ENCODE assay signal across 1 cellular context in the genomic region with DNA sequence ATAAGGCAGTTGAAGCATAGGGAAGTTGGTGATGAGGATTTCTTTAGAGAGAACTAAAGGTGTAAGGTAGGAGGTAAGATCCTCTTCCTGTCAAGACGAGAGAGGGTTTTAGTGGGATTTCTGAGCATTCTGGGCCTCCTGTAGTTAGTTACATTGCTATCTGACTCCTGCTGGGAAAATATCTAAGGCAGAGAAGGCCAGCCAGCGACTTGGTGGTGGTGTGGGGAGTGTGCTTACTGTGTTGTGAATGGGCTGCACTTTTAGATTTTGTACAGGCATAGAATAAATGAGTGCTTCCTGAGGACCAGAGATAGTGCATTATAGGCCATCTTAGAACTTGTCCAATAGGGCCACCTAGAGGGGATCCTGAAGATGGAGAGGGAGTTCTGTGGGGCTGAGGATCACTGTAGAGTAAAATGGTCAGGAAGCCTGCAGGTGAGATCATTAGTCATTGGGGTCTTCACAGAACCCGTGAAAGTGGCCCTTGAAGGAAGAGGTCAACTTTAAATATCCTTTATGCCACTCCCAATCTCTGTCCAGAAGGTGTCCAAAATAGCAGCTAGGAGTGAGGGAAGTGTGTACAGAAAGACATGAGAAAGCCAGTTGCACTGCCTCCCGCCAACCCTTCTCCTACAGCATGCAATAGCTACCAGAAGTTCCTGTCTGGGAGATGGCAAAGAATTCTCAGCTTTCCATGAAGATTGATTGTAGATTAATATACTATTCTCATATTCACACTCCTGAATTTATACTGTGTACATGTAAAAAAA.
TF ChIP-seq lines count a peak whose summit lies in the region.

No MANE protein-coding gene starts in this region.

TF ChIP-seq in GM23338, 12 proteins besides CTCF, POLR2A, EP300 and RAD21 (continued from another document):
- TF ChIP-seq, protein P1, sequence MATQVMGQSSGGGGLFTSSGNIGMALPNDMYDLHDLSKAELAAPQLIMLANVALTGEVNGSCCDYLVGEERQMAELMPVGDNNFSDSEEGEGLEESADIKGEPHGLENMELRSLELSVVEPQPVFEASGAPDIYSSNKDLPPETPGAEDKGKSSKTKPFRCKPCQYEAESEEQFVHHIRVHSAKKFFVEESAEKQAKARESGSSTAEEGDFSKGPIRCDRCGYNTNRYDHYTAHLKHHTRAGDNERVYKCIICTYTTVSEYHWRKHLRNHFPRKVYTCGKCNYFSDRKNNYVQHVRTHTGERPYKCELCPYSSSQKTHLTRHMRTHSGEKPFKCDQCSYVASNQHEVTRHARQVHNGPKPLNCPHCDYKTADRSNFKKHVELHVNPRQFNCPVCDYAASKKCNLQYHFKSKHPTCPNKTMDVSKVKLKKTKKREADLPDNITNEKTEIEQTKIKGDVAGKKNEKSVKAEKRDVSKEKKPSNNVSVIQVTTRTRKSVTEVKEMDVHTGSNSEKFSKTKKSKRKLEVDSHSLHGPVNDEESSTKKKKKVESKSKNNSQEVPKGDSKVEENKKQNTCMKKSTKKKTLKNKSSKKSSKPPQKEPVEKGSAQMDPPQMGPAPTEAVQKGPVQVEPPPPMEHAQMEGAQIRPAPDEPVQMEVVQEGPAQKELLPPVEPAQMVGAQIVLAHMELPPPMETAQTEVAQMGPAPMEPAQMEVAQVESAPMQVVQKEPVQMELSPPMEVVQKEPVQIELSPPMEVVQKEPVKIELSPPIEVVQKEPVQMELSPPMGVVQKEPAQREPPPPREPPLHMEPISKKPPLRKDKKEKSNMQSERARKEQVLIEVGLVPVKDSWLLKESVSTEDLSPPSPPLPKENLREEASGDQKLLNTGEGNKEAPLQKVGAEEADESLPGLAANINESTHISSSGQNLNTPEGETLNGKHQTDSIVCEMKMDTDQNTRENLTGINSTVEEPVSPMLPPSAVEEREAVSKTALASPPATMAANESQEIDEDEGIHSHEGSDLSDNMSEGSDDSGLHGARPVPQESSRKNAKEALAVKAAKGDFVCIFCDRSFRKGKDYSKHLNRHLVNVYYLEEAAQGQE (IDR thresholded peaks at IDR 0.05; ENCODE audit: unreplicated experiment): no peak
- TF ChIP-seq EZH2phosphoT487 (IDR thresholded peaks at IDR 0.05; ENCODE audit: unreplicated experiment) (no peak), EZH2 (IDR thresholded peaks at IDR 0.05; ENCODE audit: low read depth, unreplicated experiment) (no peak)
